Comparison of ENCODE assay signal across 9 cellular contexts in the genomic region with DNA sequence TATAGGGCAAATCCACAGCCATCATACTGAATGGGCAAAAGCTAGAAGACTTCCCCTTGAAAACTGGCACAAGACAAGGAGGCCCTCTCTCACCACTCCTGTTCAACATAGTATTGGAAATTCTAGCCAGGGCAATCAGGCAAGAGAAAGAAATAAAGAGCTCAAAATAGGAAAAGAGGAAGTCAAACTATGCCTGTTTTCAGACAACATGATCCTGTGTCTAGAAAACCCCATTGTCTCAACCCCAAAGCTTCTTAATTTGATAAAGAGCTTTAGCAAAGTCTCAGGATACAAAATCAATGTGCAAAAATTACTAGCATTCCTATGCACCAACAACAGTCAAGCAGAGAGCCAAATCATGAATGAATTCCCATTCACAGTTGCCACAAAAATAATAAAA.
"Had no signal": no experiment of that assay in that cellular context is flagged by ENCODE, and none has a peak within 500 bp of the region (broad histone marks: within the 10 kb centered on the region; RNA-seq: fewer than 3 reads in every experiment).

No MANE protein-coding gene starts in this region.

- ATAC-seq: HCT116, HepG2 had no signal

- H3K9me3 ChIP-seq: HAP-1 had no signal

- H2AFZ ChIP-seq: GM23248 had no signal

- FAIRE-seq: HepG2 had no signal

- H3K4me3 ChIP-seq: GM23248, HAP-1 had no signal

- H3K36me3 ChIP-seq: HAP-1 had no signal

- H3K27ac ChIP-seq: GM23248, KMS-11 had no signal

- DNase-seq: GM23248, GOT3, H7, HFFc6, KBM-7 had no signal

- H3K4me2 ChIP-seq: KMS-11 had no signal

- H3K9ac ChIP-seq: GM23248, KMS-11 had no signal

- H3K4me1 ChIP-seq: HAP-1 had no signal
